In genomic region chr1:74857676-74858075, GRCh38 we compare ENCODE assay signal across 19 cellular contexts.
DNase-seq lines count a peak whose midpoint lies in the region; ATAC-seq and TF ChIP-seq lines count a peak whose summit lies in the region.
"Had no signal": no experiment of that assay in that cellular context is flagged by ENCODE, and none has a peak within 500 bp of the region (broad histone marks: within the 10 kb centered on the region; RNA-seq: fewer than 3 reads in every experiment).

No MANE protein-coding gene starts in this region.

- H4K20me1 ChIP-seq in PC-9 (ENCODE audit: insufficient read depth), result no peaks in the 10 kb centered on the region

- H3K36me3 Mint-ChIP-seq in CD4-positive, alpha-beta memory T cell, result no peaks in the 10 kb centered on the region
- H3K36me3 Mint-ChIP-seq: activated naive CD8-positive, alpha-beta T cell treated with anti-CD3 and anti-CD28 coated beads, Interleukin-2, amount 10 ng/mL, durations not matched to agents 7 days and 5 days had no signal

- H2AFZ ChIP-seq in PC-9, result no peak overlapping the region

- H3K27me3 ChIP-seq in CD4-positive, alpha-beta memory T cell (ENCODE audit: insufficient read depth, low read length), result no peaks in the 10 kb centered on the region
- no peaks in the 10 kb centered on the region for H3K27me3 ChIP-seq in PC-9 (ENCODE audit: insufficient read depth, low read depth)
- H3K27me3 ChIP-seq: breast epithelium had no signal

- no peaks in the 10 kb centered on the region for H3K4me1 Mint-ChIP-seq in CD4-positive, alpha-beta memory T cell
- H3K4me1 Mint-ChIP-seq: activated naive CD8-positive, alpha-beta T cell treated with anti-CD3 and anti-CD28 coated beads, Interleukin-2, amount 10 ng/mL, durations not matched to agents 7 days and 5 days had no signal

- H3K4me3 ChIP-seq in CD4-positive, alpha-beta memory T cell (ENCODE audit: low read length in 2 of 2), result no peak overlapping the region
- no peak overlapping the region for H3K4me3 ChIP-seq in PC-9
- H3K4me3 ChIP-seq: breast epithelium had no signal

- H3K9me2 ChIP-seq in PC-9 (ENCODE audit: insufficient read depth), result no peaks in the 10 kb centered on the region; the same call in 1 of the 2 replicates
- H3K9me2 ChIP-seq: SK-N-SH had no signal

- no peaks in the 10 kb centered on the region for H3K4me1 ChIP-seq in CD4-positive, alpha-beta memory T cell (ENCODE audit: insufficient read depth, low read length)
- no peaks in the 10 kb centered on the region for H3K4me1 ChIP-seq in PC-9 (replicated peaks; ENCODE audit: insufficient read depth)
- H3K4me1 ChIP-seq: breast epithelium had no signal

- ATAC-seq in GM18867 (IDR thresholded peaks at IDR 0.05; ENCODE audit: unreplicated experiment) (peak; percentile 43), GM21529 (IDR thresholded peaks at IDR 0.05; ENCODE audit: unreplicated experiment) (peak; percentile 36), HG02973 (IDR thresholded peaks at IDR 0.05; ENCODE audit: unreplicated experiment) (peak; percentile 39)

- TF ChIP-seq CTCF in PC-9 (conservative IDR thresholded peaks at IDR 0.05), result no peak

- H3F3A ChIP-seq in PC-9 (ENCODE audit: insufficient read depth, low read depth), result no peaks in the 10 kb centered on the region

- no peaks in the 10 kb centered on the region for H3K9me3 ChIP-seq in CD4-positive, alpha-beta memory T cell (ENCODE audit: control insufficient read depth in 1 of 2, low read length in 2 of 2)
- no peaks in the 10 kb centered on the region for H3K9me3 ChIP-seq in PC-9 (ENCODE audit: insufficient read depth, low read depth)
- H3K9me3 ChIP-seq: SK-N-SH had no signal

- H3K27ac ChIP-seq in CD4-positive, alpha-beta memory T cell (ENCODE audit: low read depth, low read length), result no peak overlapping the region
- H3K27ac ChIP-seq in PC-9, result no peak overlapping the region
- H3K27ac ChIP-seq: breast epithelium had no signal

- DNase-seq in OCI-M1 (lab: John Stamatoyannopoulos, UW) (peak; percentile 20), AG20443 (ENCODE audit: low spot score) (no peak), LoVo (ENCODE audit: low spot score) (no peak), PC-9 (no peak)
- DNase-seq in CD4-positive, alpha-beta memory T cell, result no peak
- DNase-seq: activated CD4-positive, alpha-beta T cell treated with anti-CD3 and anti-CD28 coated beads, Interleukin-2, amount 50 U/mL, for 4 hours; activated naive CD8-positive, alpha-beta T cell treated with anti-CD3 and anti-CD28 coated beads, Interleukin-2, amount 10 ng/mL, durations not matched to agents 7 days and 5 days; AML-193; GDM1; head of caudate nucleus; NCI-H1694; NCI-H446 treated with DMSO at 0.1 percent for 48 hours; retina; SK-N-SH; substantia nigra had no signal

- H3K27ac Mint-ChIP-seq in CD4-positive, alpha-beta memory T cell, result no peak overlapping the region
- H3K27ac Mint-ChIP-seq: activated naive CD8-positive, alpha-beta T cell treated with anti-CD3 and anti-CD28 coated beads, Interleukin-2, amount 10 ng/mL, durations not matched to agents 7 days and 5 days had no signal

- peaks cover 0 to 10% (median 0%) of the 10 kb centered on the region in 8 donors for H3K9me3 Mint-ChIP-seq in CD4-positive, alpha-beta memory T cell

- CTCF ChIA-PET in CD4-positive, alpha-beta memory T cell (lab: Charles Lee; ENCODE audit: partially characterized antibody), result no interaction called here
- CTCF ChIA-PET in PC-9 (lab: Charles Lee), result no interaction called here

- BruUV-seq in PC-9 (replicated peaks; lab: Mats Ljungman, UMichigan), result no TSS peak

- H3K4me3 Mint-ChIP-seq in CD4-positive, alpha-beta memory T cell, result no peak overlapping the region
- H3K4me3 Mint-ChIP-seq: activated naive CD8-positive, alpha-beta T cell treated with anti-CD3 and anti-CD28 coated beads, Interleukin-2, amount 10 ng/mL, durations not matched to agents 7 days and 5 days had no signal

- H3K79me2 ChIP-seq in PC-9 (ENCODE audit: low read depth), result no peaks in the 10 kb centered on the region

- no peak overlapping the region for H3K4me2 ChIP-seq in PC-9
- H3K4me2 ChIP-seq: SK-N-SH had no signal

- intact Hi-C loops in CD4-positive, alpha-beta memory T cell (cut with micrococcal nuclease), result no loop called here
- intact Hi-C loops in PC-9 (cut with micrococcal nuclease; ENCODE audit: unreplicated experiment), result no loop called here

- POLR2A ChIA-PET in CD4-positive, alpha-beta memory T cell (lab: Charles Lee; ENCODE audit: partially characterized antibody), result no interaction called here
- POLR2A ChIA-PET in PC-9 (lab: Charles Lee; ENCODE audit: unreplicated experiment), result no interaction called here

- no peaks in the 10 kb centered on the region for H3K27me3 Mint-ChIP-seq in CD4-positive, alpha-beta memory T cell
- H3K27me3 Mint-ChIP-seq: activated naive CD8-positive, alpha-beta T cell treated with anti-CD3 and anti-CD28 coated beads, Interleukin-2, amount 10 ng/mL, durations not matched to agents 7 days and 5 days had no signal

- H3K36me3 ChIP-seq in CD4-positive, alpha-beta memory T cell (ENCODE audit: insufficient read depth, low read length), result no peaks in the 10 kb centered on the region
- no peaks in the 10 kb centered on the region for H3K36me3 ChIP-seq in PC-9 (ENCODE audit: low read depth)
- H3K36me3 ChIP-seq: breast epithelium had no signal
